In genomic region chr19:29378126-29378525, GRCh38 we compare ENCODE assay signal across 16 cellular contexts.
"Had no signal": no experiment of that assay in that cellular context is flagged by ENCODE, and none has a peak within 500 bp of the region (broad histone marks: within the 10 kb centered on the region; RNA-seq: fewer than 3 reads in every experiment).

No MANE protein-coding gene starts in this region.

- H3K4me1 Mint-ChIP-seq: activated CD4-positive, alpha-beta T cell treated with anti-CD3 and anti-CD28 coated beads for 36 hours had no signal

- ATAC-seq: activated CD4-positive, alpha-beta T cell treated with anti-CD3 and anti-CD28 coated beads for 36 hours; activated CD8-positive, alpha-beta T cell treated with anti-CD3 and anti-CD28 coated beads for 36 hours; effector memory CD8-positive, alpha-beta T cell; left lung; natural killer cell treated with Interleukin-12 subunit alpha and Interleukin-12 subunit beta and Interleukin-15 and Interleukin-18, amount 100 ng/mL, for 72 hours had no signal

- DNase-seq: activated CD4-positive, alpha-beta T cell treated with anti-CD3 and anti-CD28 coated beads for 36 hours; activated CD8-positive, alpha-beta T cell treated with anti-CD3 and anti-CD28 coated beads for 36 hours; cerebellar nuclear complex; effector memory CD8-positive, alpha-beta T cell; foreskin fibroblast; left lung; mesendoderm; stimulated activated naive CD4-positive, alpha-beta T cell; uterus had no signal

- H3K4me2 ChIP-seq: hepatocyte had no signal

- H3K4me1 ChIP-seq: left lung, parathyroid adenoma, tibial artery, uterus had no signal

- H3K9me3 Mint-ChIP-seq: activated CD8-positive, alpha-beta T cell treated with anti-CD3 and anti-CD28 coated beads for 36 hours; dendritic cell treated with granulocyte-macrophage colony-stimulating factor and Interleukin-4, amounts not matched to agents 40 ng/mL and 50 ng/mL, for 4 days; effector memory CD8-positive, alpha-beta T cell; natural killer cell treated with Interleukin-12 subunit alpha and Interleukin-12 subunit beta and Interleukin-15 and Interleukin-18, amount 100 ng/mL, for 72 hours had no signal

- H3K27ac Mint-ChIP-seq: activated CD4-positive, alpha-beta T cell treated with anti-CD3 and anti-CD28 coated beads for 36 hours; activated CD8-positive, alpha-beta T cell treated with anti-CD3 and anti-CD28 coated beads for 36 hours; activated naive CD8-positive, alpha-beta T cell; dendritic cell treated with granulocyte-macrophage colony-stimulating factor and Interleukin-4, amounts not matched to agents 40 ng/mL and 50 ng/mL, for 4 days; effector memory CD8-positive, alpha-beta T cell; natural killer cell treated with Interleukin-12 subunit alpha and Interleukin-12 subunit beta and Interleukin-15 and Interleukin-18, amount 100 ng/mL, for 72 hours had no signal

- H3K9ac ChIP-seq: parathyroid adenoma had no signal

- H3K4me3 Mint-ChIP-seq: activated CD4-positive, alpha-beta T cell treated with anti-CD3 and anti-CD28 coated beads for 36 hours; activated CD8-positive, alpha-beta T cell treated with anti-CD3 and anti-CD28 coated beads for 36 hours; activated naive CD8-positive, alpha-beta T cell; dendritic cell treated with granulocyte-macrophage colony-stimulating factor and Interleukin-4, amounts not matched to agents 40 ng/mL and 50 ng/mL, for 4 days; effector memory CD8-positive, alpha-beta T cell; natural killer cell treated with Interleukin-12 subunit alpha and Interleukin-12 subunit beta and Interleukin-15 and Interleukin-18, amount 100 ng/mL, for 72 hours had no signal

- H3K79me2 ChIP-seq: hepatocyte, parathyroid adenoma had no signal

- H3K27ac ChIP-seq: hepatocyte, left lung, neutrophil, parathyroid adenoma, tibial artery, uterus had no signal

- H3K9me3 ChIP-seq: left lung, neutrophil, tibial artery, uterus had no signal

- H2AFZ ChIP-seq: hepatocyte, parathyroid adenoma had no signal

- H3K36me3 Mint-ChIP-seq: activated naive CD8-positive, alpha-beta T cell; natural killer cell treated with Interleukin-12 subunit alpha and Interleukin-12 subunit beta and Interleukin-15 and Interleukin-18, amount 100 ng/mL, for 72 hours had no signal

- H3K27me3 ChIP-seq: hepatocyte, uterus had no signal
